9 cellular contexts compared by ENCODE assay signal in the genomic region with DNA sequence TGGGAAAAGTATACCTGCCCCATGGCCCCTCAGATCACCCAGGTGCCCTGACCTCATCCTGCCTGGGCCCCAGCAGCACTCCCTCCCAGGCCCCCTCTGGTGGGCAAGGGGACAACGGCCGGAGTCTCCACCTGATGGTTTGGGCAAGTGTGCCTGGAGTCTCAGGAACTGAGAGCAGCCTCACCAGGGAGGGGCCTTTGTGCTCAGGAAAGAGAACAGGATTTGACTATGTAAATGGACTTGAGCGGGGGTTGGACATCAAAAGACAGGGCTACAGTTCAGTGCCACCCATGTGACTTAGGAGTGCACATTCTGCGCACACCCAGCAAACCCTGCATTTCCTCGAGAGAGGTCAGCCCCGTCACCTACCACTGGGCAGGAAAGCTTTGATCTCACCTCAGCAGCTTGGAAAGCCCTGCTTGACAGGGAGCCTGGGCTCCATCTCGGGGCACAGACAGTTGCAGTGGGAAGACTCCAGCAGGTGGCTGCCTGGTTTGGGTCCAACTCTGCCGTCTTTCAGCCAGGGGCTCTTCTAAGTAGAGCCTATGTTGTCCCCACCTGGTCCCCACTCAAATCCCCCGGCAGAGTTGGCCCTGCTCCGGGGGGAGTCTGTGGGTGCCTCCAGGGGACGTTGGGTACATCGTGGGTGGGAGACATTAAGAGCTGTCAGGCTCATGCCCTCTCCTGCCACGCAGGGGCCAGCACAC. TPM values are rescaled to one million over a fixed set of nuclear protein-coding genes. Genes with fewer than 3 reads are reported as not detected.
DNase-seq lines count a peak whose midpoint lies in the region; ATAC-seq and TF ChIP-seq lines count a peak whose summit lies in the region.
"Had no signal": no experiment of that assay in that cellular context is flagged by ENCODE, and none has a peak within 500 bp of the region (broad histone marks: within the 10 kb centered on the region; RNA-seq: fewer than 3 reads in every experiment).

No MANE protein-coding gene starts in this region.

- H3K23ac ChIP-seq in mesendoderm (ENCODE audit: low read length), result no peak overlapping the region

- no peak overlapping the region for H2BK5ac ChIP-seq in mesendoderm (ENCODE audit: low read length)

- H3K4ac ChIP-seq in mesendoderm (ENCODE audit: low read depth, low read length), result no peak overlapping the region

- H3K27me3 ChIP-seq in mesendoderm (ENCODE audit: insufficient read depth, low read length, poor library complexity) (no peaks in the 10 kb centered on the region), thyroid gland (no peaks in the 10 kb centered on the region)

- H3K27ac ChIP-seq in mesendoderm (ENCODE audit: low read depth, low read length) (no peak overlapping the region), thyroid gland (no peak overlapping the region)

- H3K4me2 ChIP-seq in mesendoderm (ENCODE audit: low read length), result no peak overlapping the region

- no CpG with 5 or more reads among the region's 13 CpGs for WGBS in mesendoderm (ENCODE audit: extremely low coverage, insufficient coverage, low lambda C conversion rate)
- 75 to 76% methylated on average over 3 to 11 of the region's 13 CpGs for WGBS in thyroid gland, 2 donors

- intact Hi-C loops in thyroid gland (cut with DNase I), result no loop called here

- no peaks in the 10 kb centered on the region for H3K4me1 ChIP-seq in mesendoderm (ENCODE audit: control insufficient read depth, low read depth, low read length)
- H3K4me1 ChIP-seq in thyroid gland, result peaks cover 0 to 4% of the 10 kb centered on the region in 2 donors

- H3K4me3 ChIP-seq in mesendoderm (ENCODE audit: low read length) (no peak overlapping the region), thyroid gland (replicated peaks in 1 of 3) (no peak overlapping the region)

- ATAC-seq in HG02571 (IDR thresholded peaks at IDR 0.05; ENCODE audit: unreplicated experiment) (peak; percentile 31), SK-N-SH treated with all-trans-retinoic acid at 6 μM for 48 hours (no peak; the same call in 2 of the 3 replicates)

- TF ChIP-seq CTCF in thyroid gland (IDR thresholded peaks at IDR 0.05), result no peak

- H2BK15ac ChIP-seq in mesendoderm (replicated peaks; ENCODE audit: low read depth), result no peak overlapping the region

- peak; percentile 35 for DNase-seq in activated T-cell treated with anti-CD3 and anti-CD28 coated beads, Interleukin-2, amount 50 U/mL, for 1 hour
- DNase-seq in activated T-cell treated with anti-CD3 and anti-CD28 coated beads, Interleukin-2, amount 50 U/mL, for 48 hours, result no peak
- DNase-seq in mesendoderm (peak; percentile 61), NCI-H128 (lab: John Stamatoyannopoulos, UW; ENCODE audit: unreplicated experiment) (no peak), thyroid gland (no peak)

- no peak overlapping the region for H4K5ac ChIP-seq in mesendoderm (ENCODE audit: low read length)

- no peak overlapping the region for H2AK5ac ChIP-seq in mesendoderm (ENCODE audit: low read length)

- H3K79me2 ChIP-seq in mesendoderm (ENCODE audit: control insufficient read depth, insufficient read depth, low read length), result no peaks in the 10 kb centered on the region

- peak; percentile 68 for TF ChIP-seq POLR2A in Raji (IDR thresholded peaks at IDR 0.05; ENCODE audit: insufficient read depth, low read depth, low read length)
- no peak for TF ChIP-seq POLR2A in thyroid gland (IDR thresholded peaks at IDR 0.05)

- H3K9ac ChIP-seq in mesendoderm (ENCODE audit: low read length), result no peak overlapping the region

- no peak overlapping the region for H3K56ac ChIP-seq in mesendoderm (ENCODE audit: low read length)

- H3K9me3 ChIP-seq in thyroid gland, result no peaks in the 10 kb centered on the region

- H3K79me1 ChIP-seq in mesendoderm (ENCODE audit: low read length), result no peaks in the 10 kb centered on the region

- no peak overlapping the region for H2BK120ac ChIP-seq in mesendoderm (ENCODE audit: low read depth, low read length)

- H4K8ac ChIP-seq in mesendoderm (ENCODE audit: low read depth, low read length), result no peak overlapping the region

- H3K36me3 ChIP-seq in mesendoderm (ENCODE audit: control insufficient read depth, insufficient read depth, low read length) (no peaks in the 10 kb centered on the region), thyroid gland (no peaks in the 10 kb centered on the region)

- no peak overlapping the region for H3K18ac ChIP-seq in mesendoderm (ENCODE audit: low read length)

TF ChIP-seq in SK-N-SH treated with all-trans-retinoic acid at 6 μM for 48 hours, 23 proteins besides CTCF, POLR2A, EP300 and RAD21 (continues in another document):
- no peak for TF ChIP-seq ZNF565 (CRISPR knock-in tag; conservative IDR thresholded peaks at IDR 0.05; ENCODE audit: low read depth)
- TF ChIP-seq ESRRG (CRISPR knock-in tag; IDR thresholded peaks at IDR 0.05), result no peak
- TF ChIP-seq BACH2 (CRISPR knock-in tag; IDR thresholded peaks at IDR 0.05; ENCODE audit: borderline replicate concordance), result no peak
- TF ChIP-seq TSHZ2 (CRISPR knock-in tag; IDR thresholded peaks at IDR 0.05), result no peak
- TF ChIP-seq RARB (CRISPR knock-in tag; IDR thresholded peaks at IDR 0.05), result no peak
- TF ChIP-seq ZNF70 (CRISPR knock-in tag; IDR thresholded peaks at IDR 0.05), result no peak
- TF ChIP-seq, protein P1, sequence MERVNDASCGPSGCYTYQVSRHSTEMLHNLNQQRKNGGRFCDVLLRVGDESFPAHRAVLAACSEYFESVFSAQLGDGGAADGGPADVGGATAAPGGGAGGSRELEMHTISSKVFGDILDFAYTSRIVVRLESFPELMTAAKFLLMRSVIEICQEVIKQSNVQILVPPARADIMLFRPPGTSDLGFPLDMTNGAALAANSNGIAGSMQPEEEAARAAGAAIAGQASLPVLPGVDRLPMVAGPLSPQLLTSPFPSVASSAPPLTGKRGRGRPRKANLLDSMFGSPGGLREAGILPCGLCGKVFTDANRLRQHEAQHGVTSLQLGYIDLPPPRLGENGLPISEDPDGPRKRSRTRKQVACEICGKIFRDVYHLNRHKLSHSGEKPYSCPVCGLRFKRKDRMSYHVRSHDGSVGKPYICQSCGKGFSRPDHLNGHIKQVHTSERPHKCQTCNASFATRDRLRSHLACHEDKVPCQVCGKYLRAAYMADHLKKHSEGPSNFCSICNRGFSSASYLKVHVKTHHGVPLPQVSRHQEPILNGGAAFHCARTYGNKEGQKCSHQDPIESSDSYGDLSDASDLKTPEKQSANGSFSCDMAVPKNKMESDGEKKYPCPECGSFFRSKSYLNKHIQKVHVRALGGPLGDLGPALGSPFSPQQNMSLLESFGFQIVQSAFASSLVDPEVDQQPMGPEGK (CRISPR knock-in tag; IDR thresholded peaks at IDR 0.05; ENCODE audit: borderline replicate concordance), result no peak
- no peak for TF ChIP-seq ZFP3 (CRISPR knock-in tag; IDR thresholded peaks at IDR 0.05)
- TF ChIP-seq ZNF8 (CRISPR knock-in tag; IDR thresholded peaks at IDR 0.05), result no peak
- no peak for TF ChIP-seq CREB5 (CRISPR knock-in tag; IDR thresholded peaks at IDR 0.05; ENCODE audit: low read depth)
- no peak for TF ChIP-seq POU6F1 (CRISPR knock-in tag; IDR thresholded peaks at IDR 0.05; ENCODE audit: borderline replicate concordance, low read depth)

RNA-seq across cellular contexts. Expression of gene INPP5D, which starts 3.3 kb away (rescaled TPM):
- polyA plus RNA-seq in mesendoderm (2013, experiment 1 of 2), result 1.6 TPM
- polyA plus RNA-seq in mesendoderm (2013, experiment 2 of 2), result 1.5 TPM
- 10 to 100 TPM in 2 of 4 donors, 1 to 10 TPM in 2; 7.1 to 13.4 (median 10.5) TPM for total RNA-seq in thyroid gland
- polyA plus RNA-seq: neural cell had no signal

RNA-seq across cellular contexts. Expression of gene NEU2, which starts 30.9 kb away (rescaled TPM):
- polyA plus RNA-seq in mesendoderm (2013, experiment 1 of 2), result not detected
- polyA plus RNA-seq in mesendoderm (2013, experiment 2 of 2), result not detected
- total RNA-seq in thyroid gland, result not detected
- polyA plus RNA-seq: neural cell had no signal

RNA-seq across cellular contexts. Expression of gene NGEF, which starts 50.4 kb away (rescaled TPM):
- 0.69 TPM for polyA plus RNA-seq in mesendoderm (2013, experiment 1 of 2)
- polyA plus RNA-seq in mesendoderm (2013, experiment 2 of 2), result 0.81 TPM
- 1 to 10 TPM in 1 of 4 donors, under 1 TPM in 1, not detected in 2; 0.11 to 2.1 TPM for total RNA-seq in thyroid gland

Comparison
In these comparisons a context has a peak if more than half of its experiments do, and no peak if none do; other contexts are left out.
1. DNase-seq: peak in activated T-cell treated with anti-CD3 and anti-CD28 coated beads, Interleukin-2, amount 50 U/mL, for 1 hour (single experiment) and mesendoderm (single experiment); none in activated T-cell treated with anti-CD3 and anti-CD28 coated beads, Interleukin-2, amount 50 U/mL, for 48 hours (0 of 2), NCI-H128 (single experiment) and thyroid gland (0 of 2).